ENCODE assay signal across 8 cellular contexts in the genomic region with DNA sequence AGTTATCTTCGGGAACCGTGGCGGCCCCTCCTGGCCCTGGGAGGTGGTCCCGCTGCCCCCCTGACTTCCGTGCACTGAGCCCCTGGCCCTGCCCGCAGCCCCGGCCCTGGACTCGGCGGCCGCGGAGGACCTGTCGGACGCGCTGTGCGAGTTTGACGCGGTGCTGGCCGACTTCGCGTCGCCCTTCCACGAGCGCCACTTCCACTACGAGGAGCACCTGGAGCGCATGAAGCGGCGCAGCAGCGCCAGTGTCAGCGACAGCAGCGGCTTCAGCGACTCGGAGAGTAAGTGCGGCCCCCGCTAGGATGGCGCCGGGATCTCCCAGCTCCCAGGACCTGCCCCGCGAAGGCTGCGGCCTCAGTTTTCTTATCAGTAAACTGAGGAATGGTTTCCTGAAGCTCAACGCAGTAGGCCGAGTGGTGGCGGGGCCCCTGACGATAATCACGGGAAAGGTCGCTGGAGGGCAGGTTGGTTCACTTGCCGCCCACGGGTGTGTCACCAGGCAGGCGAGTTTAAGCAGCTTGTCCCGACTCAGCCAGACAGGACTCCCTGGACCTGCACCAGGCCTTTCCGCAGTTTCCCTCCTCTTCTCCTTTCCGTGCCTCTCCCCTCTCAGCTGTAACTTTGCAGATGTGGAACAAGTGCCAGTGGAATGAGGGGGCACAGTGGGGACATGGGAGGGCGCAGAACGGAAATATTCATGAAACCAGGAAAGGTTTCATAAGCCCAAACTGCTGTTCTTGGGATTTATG. TPM values are rescaled to one million over a fixed set of nuclear protein-coding genes. Genes with fewer than 3 reads are reported as not detected.
DNase-seq lines count a peak whose midpoint lies in the region; ATAC-seq, FAIRE-seq and TF ChIP-seq lines count a peak whose summit lies in the region.

No MANE protein-coding gene starts in this region.

- no peaks in the 10 kb centered on the region; a peak in 1 of 4 replicates for H3K36me3 ChIP-seq in GM12878 (ENCODE audit: control insufficient read depth in 2 of 2, insufficient read depth in 2 of 2, low read length in 1 of 2)
- H3K36me3 ChIP-seq in skeletal muscle satellite cell (ENCODE audit: insufficient read depth, low read length), result no peaks in the 10 kb centered on the region

- POLR2A ChIA-PET in GM12878 (lab: Charles Lee), result no interaction called here

- peaks cover 46% of the 10 kb centered on the region for H3K4me1 ChIP-seq in GM12878 (ENCODE audit: control insufficient read depth, insufficient read depth, low read length)
- peaks cover 18% of the 10 kb centered on the region for H3K4me1 ChIP-seq in skeletal muscle satellite cell (ENCODE audit: control insufficient read depth, insufficient read depth, low read length)

- SMC1A ChIA-PET in GM12878 (lab: Charles Lee; ENCODE audit: uncharacterized antibody, unreplicated experiment), result interaction anchor here (0.8 to 2.9 kb wide), 11 partner anchors 34 to 210 kb away, joined by 3 to 24 read pairs (median 4); no protein-coding TSS in a partner anchor

- H3K9me3 ChIP-seq in GM12878 (replicated peaks; ENCODE audit: control insufficient read depth, insufficient read depth, low read length) (no peaks in the 10 kb centered on the region), skeletal muscle satellite cell (replicated peaks; ENCODE audit: low read length) (no peaks in the 10 kb centered on the region)

- DNase-seq in ELF-1 (ENCODE audit: low read depth, low spot score) (peak; percentile 39), GM12878 (ENCODE audit: low read depth, low spot score) (no peak), iPS-NIHi7 (ENCODE audit: extremely low spot score) (peak; percentile 44), HTR-8/SVneo (ENCODE audit: insufficient read length, low spot score) (no peak)

- TF ChIP-seq EP300 in GM12878 (IDR thresholded peaks at IDR 0.05; ENCODE audit: borderline replicate concordance in 1 of 2, control insufficient read depth in 1 of 2, low read depth in 2 of 2, low read length in 2 of 2), result no peak

- ATAC-seq in HG02571 (IDR thresholded peaks at IDR 0.05; ENCODE audit: unreplicated experiment) (peak; percentile 16), SK-N-SH treated with all-trans-retinoic acid at 6 μM for 48 hours (peak; percentile 36), GM12878 (peak; percentile 47), HG03565 (IDR thresholded peaks at IDR 0.05; ENCODE audit: unreplicated experiment) (no peak)

- intact Hi-C loops in GM12878 (cut with micrococcal nuclease; ENCODE audit: unreplicated experiment), result no loop called here

- TF ChIP-seq POLR2A in GM12878 (IDR thresholded peaks at IDR 0.05; ENCODE audit: low read depth, low read length), result no peak

- H3K79me2 ChIP-seq in GM12878 (ENCODE audit: control insufficient read depth, insufficient read depth, low read length), result no peaks in the 10 kb centered on the region; the same call in 1 of the 2 replicates

- 4% methylated on average over 49 of the region's 53 CpGs for whole genome bisulfite sequencing in GM12878 (ENCODE audit: insufficient coverage, insufficient replicate concordance, low lambda C conversion rate, missing lambda C conversion rate)

- H3K27ac ChIP-seq in GM12878 (ENCODE audit: control insufficient read depth, insufficient read depth), result no peak overlapping the region; the same call in 1 of the 2 replicates

- RAD21 ChIA-PET in GM12878 (lab: Charles Lee; ENCODE audit: unreplicated experiment), result interaction anchor here (0.7 to 2.6 kb wide), 6 partner anchors 34 to 207 kb away, joined by 3 to 9 read pairs (median 4); no protein-coding TSS in a partner anchor

- in situ Hi-C loops in GM12878 (cut with MboI), result no loop called here

- no peak for FAIRE-seq in GM12878 (lab: Jason Lieb, UNC)
- no peak for FAIRE-seq in HTR-8/SVneo (lab: Jason Lieb, UNC)

- H3K9ac ChIP-seq in GM12878 (ENCODE audit: control insufficient read depth, insufficient read depth, low read length), result peak overlapping the region; percentile 69
- H3K9ac ChIP-seq in skeletal muscle satellite cell (ENCODE audit: low read depth, low read length), result peak overlapping the region; percentile 71

- peak overlapping the region; percentile 87 for H2AFZ ChIP-seq in GM12878 (ENCODE audit: control insufficient read depth, low read depth, low read length)

- CTCF ChIA-PET in GM12878 (lab: Yijun Ruan, JAX), result interaction anchor here (0.7 to 2.8 kb wide), 18 partner anchors 13 to 229 kb away, joined by 3 to 21 read pairs (median 3); no protein-coding TSS in a partner anchor

- TF ChIP-seq CTCF in GM12878 (IDR thresholded peaks at IDR 0.05 in 2 of 3, conservative IDR thresholded peaks at IDR 0.05 in 1 of 3; ENCODE audit: control insufficient read depth in 2 of 3, extremely low read depth in 1 of 3, insufficient read depth in 1 of 3, low read depth in 3 of 3, low read length in 3 of 3), result no peak

- BruUV-seq in GM12878 (replicated peaks; lab: Mats Ljungman, UMichigan), result no TSS peak

- no peak for TF ChIP-seq RAD21 in GM12878 (IDR thresholded peaks at IDR 0.05; ENCODE audit: insufficient read depth, low read depth, low read length)

- H3K27me3 ChIP-seq in GM12878 (replicated peaks in 1 of 2; ENCODE audit: control insufficient read depth in 2 of 2, insufficient read depth in 2 of 2, low read length in 1 of 2), result peaks cover 0 to 7% of the 10 kb centered on the region in 2 experiments; a peak in 2 of 4 replicates
- peaks cover 38% of the 10 kb centered on the region for H3K27me3 ChIP-seq in skeletal muscle satellite cell (ENCODE audit: control insufficient read depth, insufficient read depth, low read length)

- peak overlapping the region; percentile 74 for H3K4me2 ChIP-seq in GM12878 (ENCODE audit: control insufficient read depth, insufficient read depth)
- peak overlapping the region; percentile 94 for H3K4me2 ChIP-seq in skeletal muscle satellite cell (ENCODE audit: low read length)

- H3K4me3 ChIP-seq in GM12878 (peak overlapping the region; percentile 80), skeletal muscle satellite cell (ENCODE audit: low read length) (peak overlapping the region; percentile 73)

- H4K20me1 ChIP-seq in GM12878 (ENCODE audit: control insufficient read depth, insufficient read depth), result no peaks in the 10 kb centered on the region

TF ChIP-seq in SK-N-SH treated with all-trans-retinoic acid at 6 μM for 48 hours, 23 proteins besides CTCF, POLR2A, EP300 and RAD21 (continues in another document):
- no peak for TF ChIP-seq RARB (CRISPR knock-in tag; IDR thresholded peaks at IDR 0.05)
- TF ChIP-seq OSR1 (CRISPR knock-in tag; IDR thresholded peaks at IDR 0.05), result no peak
- TF ChIP-seq SNAI2 (CRISPR knock-in tag; IDR thresholded peaks at IDR 0.05), result no peak
- TF ChIP-seq, protein P1, sequence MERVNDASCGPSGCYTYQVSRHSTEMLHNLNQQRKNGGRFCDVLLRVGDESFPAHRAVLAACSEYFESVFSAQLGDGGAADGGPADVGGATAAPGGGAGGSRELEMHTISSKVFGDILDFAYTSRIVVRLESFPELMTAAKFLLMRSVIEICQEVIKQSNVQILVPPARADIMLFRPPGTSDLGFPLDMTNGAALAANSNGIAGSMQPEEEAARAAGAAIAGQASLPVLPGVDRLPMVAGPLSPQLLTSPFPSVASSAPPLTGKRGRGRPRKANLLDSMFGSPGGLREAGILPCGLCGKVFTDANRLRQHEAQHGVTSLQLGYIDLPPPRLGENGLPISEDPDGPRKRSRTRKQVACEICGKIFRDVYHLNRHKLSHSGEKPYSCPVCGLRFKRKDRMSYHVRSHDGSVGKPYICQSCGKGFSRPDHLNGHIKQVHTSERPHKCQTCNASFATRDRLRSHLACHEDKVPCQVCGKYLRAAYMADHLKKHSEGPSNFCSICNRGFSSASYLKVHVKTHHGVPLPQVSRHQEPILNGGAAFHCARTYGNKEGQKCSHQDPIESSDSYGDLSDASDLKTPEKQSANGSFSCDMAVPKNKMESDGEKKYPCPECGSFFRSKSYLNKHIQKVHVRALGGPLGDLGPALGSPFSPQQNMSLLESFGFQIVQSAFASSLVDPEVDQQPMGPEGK (CRISPR knock-in tag; IDR thresholded peaks at IDR 0.05; ENCODE audit: borderline replicate concordance), result no peak
- no peak for TF ChIP-seq ZNF8 (CRISPR knock-in tag; IDR thresholded peaks at IDR 0.05)

TF ChIP-seq in GM12878, 131 proteins besides CTCF, POLR2A, EP300 and RAD21:
- TF ChIP-seq ZNF24 (IDR thresholded peaks at IDR 0.05) (no peak), IKZF1 (conservative IDR thresholded peaks at IDR 0.05) (peak; percentile 32; the same call in 1 of the 2 replicates), CBX5 (IDR thresholded peaks at IDR 0.05; ENCODE audit: low read depth) (no peak)
- TF ChIP-seq, protein P2, sequence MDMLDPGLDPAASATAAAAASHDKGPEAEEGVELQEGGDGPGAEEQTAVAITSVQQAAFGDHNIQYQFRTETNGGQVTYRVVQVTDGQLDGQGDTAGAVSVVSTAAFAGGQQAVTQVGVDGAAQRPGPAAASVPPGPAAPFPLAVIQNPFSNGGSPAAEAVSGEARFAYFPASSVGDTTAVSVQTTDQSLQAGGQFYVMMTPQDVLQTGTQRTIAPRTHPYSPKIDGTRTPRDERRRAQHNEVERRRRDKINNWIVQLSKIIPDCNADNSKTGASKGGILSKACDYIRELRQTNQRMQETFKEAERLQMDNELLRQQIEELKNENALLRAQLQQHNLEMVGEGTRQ (IDR thresholded peaks at IDR 0.05; ENCODE audit: borderline replicate concordance, low read depth, low read length), result no peak
TF ChIP-seq in GM12878: peak in this region for 1.

RNA-seq across cellular contexts. Expression of a gene that starts 1.0 kb away (rescaled TPM):
- total RNA-seq in GM12878 (2013; cell fraction: nucleolus; rRNA removed), result not detected in 2 replicates
- total RNA-seq in GM12878 (2014; rRNA removed) (14.6 and 19.4 TPM in 2 replicates), GM12878 (2014; rRNA removed; fragmentation: Illumina TruSeq; extraction: Trizol) (10.0 and 11.6 TPM in 2 replicates), GM12878 (2021) (10.0 and 10.5 TPM in 2 replicates)
- polyA plus RNA-seq in GM12878 (2011; ENCODE audit: low read depth), result 4.5 TPM
- polyA plus RNA-seq in GM12878 (2011; rRNA removed) (0.36 and 0.41 TPM in 2 replicates), GM12878 (2014; fragmentation: Illumina TruSeq; extraction: Trizol) (8.2 and 9.6 TPM in 2 replicates), GM12878 (2014; fragmentation: Nextera tagmentation; extraction: Ambion mirVana) (1 to 10 TPM; 6.2 to 9.8 TPM), GM12878 (2014; rRNA removed) (16.8 and 18.1 TPM in 2 replicates), GM12878 (2016; fragmentation: Nextera tagmentation; extraction: Ambion mirVana) (10 to 100 TPM in 1 of 2 experiments, 1 to 10 TPM in 1; 5.6 to 11.9 TPM)
- polyA plus RNA-seq in GM12878 (2011; cell fraction: cytosol; rRNA removed), result 0.39 and 0.42 TPM in 2 replicates
- 0.12 and 0.54 TPM in 2 replicates for polyA plus RNA-seq in GM12878 (2011; cell fraction: nucleus; rRNA removed)
- polyA plus RNA-seq in GM12878 (2012), result 6.6 and 11.5 TPM in 2 replicates
- not detected in 2 replicates for polyA minus RNA-seq in GM12878 (2011; rRNA and poly(A)+ RNA removed)
- polyA minus RNA-seq in GM12878 (2011; cell fraction: cytosol; rRNA and poly(A)+ RNA removed), result not detected in 2 replicates
- not detected in 2 replicates for polyA minus RNA-seq in GM12878 (2011; cell fraction: nucleus; rRNA and poly(A)+ RNA removed)
- total RNA-seq in skeletal muscle satellite cell (2012; rRNA removed), result 0.44 and 1.8 TPM in 2 replicates

Comparison
In these comparisons a context has a peak if more than half of its experiments do, and no peak if none do; other contexts are left out.
1. DNase-seq: peak in ELF-1 (single experiment) and iPS-NIHi7 (single experiment); none in GM12878 (single experiment) and HTR-8/SVneo (single experiment).